Comparison of ENCODE assay signal across 9 cellular contexts in genomic region chr12:50017047-50017446, GRCh38. TPM values are rescaled to one million over a fixed set of nuclear protein-coding genes. Genes with fewer than 3 reads are reported as not detected.
DNase-seq lines count a peak whose midpoint lies in the region; ATAC-seq, FAIRE-seq and TF ChIP-seq lines count a peak whose summit lies in the region.
"Had no signal": no experiment of that assay in that cellular context is flagged by ENCODE, and none has a peak within 500 bp of the region (broad histone marks: within the 10 kb centered on the region; RNA-seq: fewer than 3 reads in every experiment).

No MANE protein-coding gene starts in this region.

- WGBS in right lobe of liver (ENCODE audit: insufficient coverage, low coverage, low lambda C conversion rate, missing lambda C conversion rate): 20% methylated on average over 5 of the region's 5 CpGs

- DNase-seq in MG63 (peak; percentile 46), dermis microvascular lymphatic vessel endothelial cell (ENCODE audit: low read depth in 2 of 2) (peak; percentile 75 to 77), right lobe of liver (no peak), substantia nigra (lab: John Stamatoyannopoulos, UW) (peak in 32 of 49 donors; percentile 12 to 80 (median 35)), NCI-H345 (lab: John Stamatoyannopoulos, UW) (no peak), GM12891 (ENCODE audit: insufficient read length, low spot score) (no peak)
- no peak for DNase-seq in activated CD8-positive, alpha-beta memory T cell treated with anti-CD3 and anti-CD28 coated beads, Interleukin-2, amount 50 U/mL, for 4 hours
- DNase-seq in naive thymus-derived CD8-positive, alpha-beta T cell: no peak
- DNase-seq: stimulated activated CD4-positive, alpha-beta T cell treated with anti-CD3 and anti-CD28 coated beads, Interleukin-15, amount 100 ng/mL, for 24 hours had no signal

- H3K36me3 Mint-ChIP-seq in naive thymus-derived CD8-positive, alpha-beta T cell: peaks cover 0 to 17% (median 0%) of the 10 kb centered on the region in 3 donors

- no peaks in the 10 kb centered on the region for H3K9me3 Mint-ChIP-seq in naive thymus-derived CD8-positive, alpha-beta T cell

- H3K27ac ChIP-seq in right lobe of liver (peak overlapping the region in 2 of 3 donors; percentile 29 to 35), substantia nigra (ENCODE audit: low read depth, low read length, poor library complexity, severe bottlenecking) (peak overlapping the region; percentile 17)

- peak; percentile 49 to 90 (median 76) for ATAC-seq in right lobe of liver
- no peak for ATAC-seq in naive thymus-derived CD8-positive, alpha-beta T cell

- TF ChIP-seq POLR2A in right lobe of liver (IDR thresholded peaks at IDR 0.05) (no peak), GM12891 (IDR thresholded peaks at IDR 0.05; ENCODE audit: low read depth, low read length) (no peak)

- no peak for TF ChIP-seq CTCF in right lobe of liver (IDR thresholded peaks at IDR 0.05)

- H3K9me3 ChIP-seq in MG63 (no peaks in the 10 kb centered on the region), right lobe of liver (no peaks in the 10 kb centered on the region)

- H3K36me3 ChIP-seq in MG63 (peaks cover 55% of the 10 kb centered on the region), right lobe of liver (no peaks in the 10 kb centered on the region)

- POLR2A ChIA-PET in naive thymus-derived CD8-positive, alpha-beta T cell (lab: Charles Lee): interaction anchor here (0.6 kb wide), 1 partner anchor 14 kb away, joined by 7 read pairs; no protein-coding TSS in a partner anchor

- H3K4me1 Mint-ChIP-seq in naive thymus-derived CD8-positive, alpha-beta T cell: peaks cover 0 to 4% (median under 1%) of the 10 kb centered on the region in 4 donors

- FAIRE-seq in GM12891 (lab: Jason Lieb, UNC): no peak

- H3K4me1 ChIP-seq in right lobe of liver: peaks cover 0 to 14% (median 0%) of the 10 kb centered on the region in 4 donors

- no peak overlapping the region for H3K4me3 Mint-ChIP-seq in naive thymus-derived CD8-positive, alpha-beta T cell

- H3K27me3 Mint-ChIP-seq in naive thymus-derived CD8-positive, alpha-beta T cell: no peaks in the 10 kb centered on the region

- intact Hi-C loops in right lobe of liver (cut with DNase I): no loop called here

- H3K4me3 ChIP-seq in MG63: no peak overlapping the region
- H3K4me3 ChIP-seq in right lobe of liver: no peak overlapping the region

- H3K27ac Mint-ChIP-seq in naive thymus-derived CD8-positive, alpha-beta T cell: no peak overlapping the region

- H3K27me3 ChIP-seq in MG63 (no peaks in the 10 kb centered on the region), right lobe of liver (no peaks in the 10 kb centered on the region)

TF ChIP-seq in GM12891, 5 proteins besides CTCF, POLR2A, EP300 and RAD21:
- TF ChIP-seq TAF1 (IDR thresholded peaks at IDR 0.05; ENCODE audit: low read depth, low read length) (no peak), SPI1 (IDR thresholded peaks at IDR 0.05; ENCODE audit: low read depth, low read length) (no peak), POLR2AphosphoS5 (IDR thresholded peaks at IDR 0.05; ENCODE audit: low read depth, low read length) (no peak), PAX5 (IDR thresholded peaks at IDR 0.05; ENCODE audit: insufficient read depth, low read length, severe bottlenecking) (no peak), POU2F2 (IDR thresholded peaks at IDR 0.05; ENCODE audit: low read depth, low read length) (no peak)

RNA-seq across cellular contexts. Expression of gene RACGAP1, which starts 8.2 kb away (rescaled TPM):
- 157 and 166 TPM in 2 replicates for total RNA-seq in MG63 (2014; rRNA removed; shearing (Covaris generic); ENCODE audit: low replicate concordance)
- 14.8 and 35.8 TPM in 2 replicates for total RNA-seq in dermis microvascular lymphatic vessel endothelial cell
- total RNA-seq in right lobe of liver: 1 to 10 TPM; 2.8 to 5.4 (median 4.2) TPM
- polyA plus RNA-seq in GM12891 (2012; ENCODE audit: low read depth, missing spikeins): 43.8 TPM
- total RNA-seq in naive thymus-derived CD8-positive, alpha-beta T cell: 10 to 100 TPM; 11.0 to 12.8 TPM
- polyA plus RNA-seq in naive thymus-derived CD8-positive, alpha-beta T cell: 10 to 100 TPM in 1 of 3 donors, 1 to 10 TPM in 2; 8.4 to 11.5 (median 8.6) TPM

RNA-seq across cellular contexts. Expression of gene ASIC1, which starts 40.3 kb away (rescaled TPM):
- total RNA-seq in MG63 (2014; rRNA removed; shearing (Covaris generic); ENCODE audit: low replicate concordance): 1.5 and 1.7 TPM in 2 replicates
- total RNA-seq in dermis microvascular lymphatic vessel endothelial cell: under 0.01 TPM in 1 of 2 replicates, not detected in the other
- total RNA-seq in right lobe of liver: under 1 TPM in 4 of 6 experiments, not detected in 2; 0.07 to 0.19 (median 0.15) TPM
- polyA plus RNA-seq in GM12891 (2012; ENCODE audit: low read depth, missing spikeins): 0.17 TPM
- 10 to 100 TPM; 11.7 to 12.2 TPM for total RNA-seq in naive thymus-derived CD8-positive, alpha-beta T cell
- polyA plus RNA-seq in naive thymus-derived CD8-positive, alpha-beta T cell: 1 to 10 TPM in 2 of 3 donors, under 1 TPM in 1; 0.97 to 1.3 (median 1.0) TPM

RNA-seq across cellular contexts. Expression of gene AQP6, which starts 44.3 kb away (rescaled TPM):
- total RNA-seq in MG63 (2014; rRNA removed; shearing (Covaris generic); ENCODE audit: low replicate concordance): not detected in 2 replicates
- total RNA-seq in dermis microvascular lymphatic vessel endothelial cell (not detected in 2 replicates), right lobe of liver (under 1 TPM in 2 of 6 experiments, not detected in 4; 0.31 to 0.34 TPM)
- polyA plus RNA-seq in GM12891 (2012; ENCODE audit: low read depth, missing spikeins): not detected
- total RNA-seq in naive thymus-derived CD8-positive, alpha-beta T cell: not detected
- not detected for polyA plus RNA-seq in naive thymus-derived CD8-positive, alpha-beta T cell

RNA-seq across cellular contexts. Expression of gene AQP5, which starts 55.4 kb away (rescaled TPM):
- not detected in 2 replicates for total RNA-seq in MG63 (2014; rRNA removed; shearing (Covaris generic); ENCODE audit: low replicate concordance)
- total RNA-seq in dermis microvascular lymphatic vessel endothelial cell (under 0.01 TPM in 1 of 2 replicates, not detected in the other), right lobe of liver (not detected)
- not detected for polyA plus RNA-seq in GM12891 (2012; ENCODE audit: low read depth, missing spikeins)
- total RNA-seq in naive thymus-derived CD8-positive, alpha-beta T cell: not detected
- polyA plus RNA-seq in naive thymus-derived CD8-positive, alpha-beta T cell: not detected

Comparison
In these comparisons a context has a peak if more than half of its experiments do, and no peak if none do; other contexts are left out.
1. DNase-seq: peak in MG63 (single experiment), dermis microvascular lymphatic vessel endothelial cell (2 of 2) and substantia nigra (32 of 49); none in right lobe of liver (0 of 3), NCI-H345 (single experiment), GM12891 (single experiment), activated CD8-positive, alpha-beta memory T cell treated with anti-CD3 and anti-CD28 coated beads, Interleukin-2, amount 50 U/mL, for 4 hours (single experiment) and naive thymus-derived CD8-positive, alpha-beta T cell (0 of 10).
2. ATAC-seq: peak in right lobe of liver (4 of 4); none in naive thymus-derived CD8-positive, alpha-beta T cell (0 of 2).